ENCODE assay signal across 18 cellular contexts in genomic region chr2:36368438-36368837, GRCh38. TPM values are rescaled to one million over a fixed set of nuclear protein-coding genes. Genes with fewer than 3 reads are reported as not detected.
DNase-seq lines count a peak whose midpoint lies in the region; ATAC-seq, FAIRE-seq and TF ChIP-seq lines count a peak whose summit lies in the region.
"Had no signal": no experiment of that assay in that cellular context is flagged by ENCODE, and none has a peak within 500 bp of the region (broad histone marks: within the 10 kb centered on the region; RNA-seq: fewer than 3 reads in every experiment).

No MANE protein-coding gene starts in this region.

- H3K4me3 ChIP-seq in kidney (ENCODE audit: low read length in 2 of 2) (peak overlapping the region; percentile 36 to 51), skeletal muscle satellite cell (ENCODE audit: low read length) (no peak overlapping the region)
- H3K4me3 ChIP-seq: heart right ventricle had no signal

- no peak overlapping the region for H2AFZ ChIP-seq in H9 (ENCODE audit: low read length)

- no peak overlapping the region for H2AK5ac ChIP-seq in H9 (ENCODE audit: insufficient read length, low read length)

- intact Hi-C loops in MCF 10A (cut with micrococcal nuclease) (loop anchor here (1.0 kb wide), 1 partner anchor 10 kb away; no protein-coding TSS in a partner anchor), kidney (cut with DNase I) (no loop called here), sciatic nerve (cut with DNase I) (no loop called here)

- TF ChIP-seq CTCF in H9 (conservative IDR thresholded peaks at IDR 0.05), result no peak
- no peak for TF ChIP-seq CTCF in MCF 10A (IDR thresholded peaks at IDR 0.05; ENCODE audit: unreplicated experiment)
- no peak for TF ChIP-seq CTCF in kidney (IDR thresholded peaks at IDR 0.05; ENCODE audit: borderline replicate concordance, extremely low read depth, insufficient read depth)

- BruUV-seq in MCF 10A (replicated peaks; lab: Mats Ljungman, UMichigan), result no TSS peak

- H3K36me3 ChIP-seq in kidney (ENCODE audit: control insufficient read depth in 1 of 2, insufficient read depth in 2 of 2, low read length in 2 of 2), result no peaks in the 10 kb centered on the region
- H3K36me3 ChIP-seq in skeletal muscle satellite cell (ENCODE audit: insufficient read depth, low read length), result peaks cover 41% of the 10 kb centered on the region
- H3K36me3 ChIP-seq: heart right ventricle had no signal

- FAIRE-seq in kidney (lab: Jason Lieb, UNC), result no peak
- FAIRE-seq: D721Med, GM18507 had no signal

- no peak overlapping the region for H3K23ac ChIP-seq in H9 (ENCODE audit: insufficient read length, low read depth, low read length)

- H3K79me1 ChIP-seq in H9 (ENCODE audit: insufficient read depth, low read depth, low read length, poor library complexity, severe bottlenecking), result peaks cover 3% of the 10 kb centered on the region

- H3K14ac ChIP-seq in H9 (ENCODE audit: insufficient read depth, low read length), result no peak overlapping the region

- H3K4me1 ChIP-seq in H9 (ENCODE audit: insufficient read depth, low read length) (peaks cover 40% of the 10 kb centered on the region), kidney (ENCODE audit: control insufficient read depth in 1 of 2, insufficient read depth in 1 of 2, low read depth in 1 of 2, low read length in 2 of 2) (peaks cover 41 to 83% of the 10 kb centered on the region in 2 donors), skeletal muscle satellite cell (ENCODE audit: control insufficient read depth, insufficient read depth, low read length) (peaks cover 81% of the 10 kb centered on the region)

- H3K27me3 Mint-ChIP-seq in H9 (ENCODE audit: low read depth) (no peaks in the 10 kb centered on the region), MCF 10A (ENCODE audit: insufficient read depth, unreplicated experiment) (no peaks in the 10 kb centered on the region)

- H3K56ac ChIP-seq in H9 (ENCODE audit: insufficient read length, low read depth, low read length), result no peak overlapping the region

- H3K36me3 Mint-ChIP-seq in H9 (ENCODE audit: insufficient read depth in 1 of 3, low read depth in 3 of 3) (no peaks in the 10 kb centered on the region), MCF 10A (ENCODE audit: insufficient read depth, unreplicated experiment) (peaks cover 41% of the 10 kb centered on the region)

- H2BK120ac ChIP-seq in H9 (ENCODE audit: low read depth, low read length, poor library complexity, severe bottlenecking), result no peak overlapping the region

- no peak overlapping the region for H4K91ac ChIP-seq in H9 (ENCODE audit: insufficient read length, low read depth, low read length)

- H3K27ac ChIP-seq in H9 (ENCODE audit: insufficient read length, low read depth, low read length) (peak overlapping the region; percentile 87), kidney (ENCODE audit: low read depth in 2 of 2, low read length in 2 of 2) (peak overlapping the region; percentile 5 to 65)

- H2BK5ac ChIP-seq in H9 (ENCODE audit: insufficient read length, low read length), result no peak overlapping the region

- POLR2A ChIA-PET in MCF 10A (lab: Yijun Ruan, JAX), result interaction anchor here (0.6 to 14.2 kb wide), 19 partner anchors 8 to 1924 kb away, joined by 3 to 742 read pairs (median 6); partner anchors contain the start of gene CRIM1

- WGBS in H9 (ENCODE audit: extremely low coverage, insufficient read length, low lambda C conversion rate), result no CpG with 5 or more reads among the region's 6 CpGs

- no peak overlapping the region for H2BK12ac ChIP-seq in H9 (ENCODE audit: insufficient read length, low read depth, low read length)

- ATAC-seq in sciatic nerve, result no peak
- no peak for ATAC-seq in HG03469 (IDR thresholded peaks at IDR 0.05; ENCODE audit: unreplicated experiment)
- ATAC-seq: activated naive CD8-positive, alpha-beta T cell treated with anti-CD3 and anti-CD28 coated beads, Interleukin-2, amount 50 U/mL, for 24 hours; activated T-cell treated with anti-CD3 and anti-CD28 coated beads, Interleukin-2, amount 50 U/mL, for 4 hours; Right ventricle myocardium inferior had no signal

- H3K27me3 ChIP-seq in H9 (ENCODE audit: insufficient read depth, low read length) (no peaks in the 10 kb centered on the region), skeletal muscle satellite cell (ENCODE audit: control insufficient read depth, insufficient read depth, low read length) (no peaks in the 10 kb centered on the region)
- H3K27me3 ChIP-seq: heart right ventricle had no signal

- DNase-seq in H9 (no peak), MCF 10A (ENCODE audit: unreplicated experiment) (no peak), kidney (no peak), sciatic nerve (ENCODE audit: low spot score) (no peak)
- no peak for DNase-seq in activated CD4-positive, alpha-beta T cell treated with anti-CD3 and anti-CD28 coated beads, Interleukin-2, amount 50 U/mL, for 4 hours
- DNase-seq in NK-92 treated with Interleukin-12 subunit alpha and Interleukin-12 subunit beta, amount 100 ng/mL, for 24 hours (lab: John Stamatoyannopoulos, UW), result no peak
- DNase-seq: activated naive CD8-positive, alpha-beta T cell treated with anti-CD3 and anti-CD28 coated beads, Interleukin-2, amount 50 U/mL, for 24 hours; activated T-cell treated with anti-CD3 and anti-CD28 coated beads, Interleukin-2, amount 50 U/mL, for 4 hours; heart right ventricle; NCI-H82; stimulated activated CD4-positive, alpha-beta T cell treated with anti-CD3 and anti-CD28 coated beads, Interleukin-2, amount 100 ng/mL, for 48 hours; stimulated activated CD8-positive, alpha-beta memory T cell treated with anti-CD3 and anti-CD28 coated beads, Interleukin-4, amount 100 ng/mL, for 48 hours; T1000 had no signal

- H4K8ac ChIP-seq in H9 (replicated peaks; ENCODE audit: insufficient read length, low read depth, low read length), result no peak overlapping the region

- H3T11ph ChIP-seq in H9 (ENCODE audit: low read length), result no peak overlapping the region

- H3K4me1 Mint-ChIP-seq in H9 (peaks cover 92 to 93% of the 10 kb centered on the region in 2 experiments), MCF 10A (ENCODE audit: insufficient read depth, unreplicated experiment) (peaks cover 82% of the 10 kb centered on the region)

- H3K9me3 ChIP-seq in H9 (ENCODE audit: control insufficient read depth, low read depth, low read length), result no peaks in the 10 kb centered on the region
- H3K9me3 ChIP-seq in kidney (ENCODE audit: control insufficient read depth in 1 of 2, low read length in 2 of 2), result no peaks in the 10 kb centered on the region
- H3K9me3 ChIP-seq in skeletal muscle satellite cell (replicated peaks; ENCODE audit: low read length), result no peaks in the 10 kb centered on the region
- H3K9me3 ChIP-seq: heart right ventricle had no signal

- no peak overlapping the region for H3K18ac ChIP-seq in H9 (ENCODE audit: insufficient read length, low read depth, low read length)

- H2BK20ac ChIP-seq in H9 (ENCODE audit: low read depth, low read length, poor library complexity, severe bottlenecking), result no peak overlapping the region

- peak overlapping the region; percentile 25 for H3K9ac ChIP-seq in H9 (ENCODE audit: extremely low read depth, insufficient read length, low read length)
- peak overlapping the region in 1 of 2 donors; percentile 38 for H3K9ac ChIP-seq in kidney (ENCODE audit: low read length in 2 of 2)
- H3K9ac ChIP-seq in skeletal muscle satellite cell (ENCODE audit: low read depth, low read length), result no peak overlapping the region

- H4K5ac ChIP-seq in H9 (ENCODE audit: insufficient read length, low read depth, low read length), result no peak overlapping the region

- peaks cover 61% of the 10 kb centered on the region for H3K79me2 ChIP-seq in H9 (ENCODE audit: insufficient read depth, low read length)

- no peaks in the 10 kb centered on the region for H3K9me3 Mint-ChIP-seq in H9
- no peaks in the 10 kb centered on the region for H3K9me3 Mint-ChIP-seq in MCF 10A (ENCODE audit: unreplicated experiment)
- H3K9me3 Mint-ChIP-seq: activated naive CD8-positive, alpha-beta T cell treated with anti-CD3 and anti-CD28 coated beads, Interleukin-2, amount 50 U/mL, for 24 hours; activated T-cell treated with anti-CD3 and anti-CD28 coated beads, Interleukin-2, amount 50 U/mL, for 4 hours had no signal

- no peak overlapping the region for H2BK15ac ChIP-seq in H9 (ENCODE audit: low read depth, low read length)

- CTCF ChIA-PET in MCF 10A (lab: Yijun Ruan, JAX), result interaction anchor here (0.6 to 9.1 kb wide), 9 partner anchors 10 to 195 kb away, joined by 3 to 146 read pairs (median 5); partner anchors contain the start of gene CRIM1

- peak overlapping the region in 1 of 3 experiments; percentile 78; a peak in 2 of 7 replicates for H3K27ac Mint-ChIP-seq in H9
- peak overlapping the region; percentile 87 for H3K27ac Mint-ChIP-seq in MCF 10A (ENCODE audit: low read depth, unreplicated experiment)
- H3K27ac Mint-ChIP-seq: activated naive CD8-positive, alpha-beta T cell treated with anti-CD3 and anti-CD28 coated beads, Interleukin-2, amount 50 U/mL, for 24 hours had no signal

- no peaks in the 10 kb centered on the region for H3K23me2 ChIP-seq in H9 (ENCODE audit: insufficient read length, low read depth, low read length, poor library complexity, severe bottlenecking)

- H3K4ac ChIP-seq in H9 (ENCODE audit: low read depth, low read length), result no peak overlapping the region

- H3K4me2 ChIP-seq in H9 (ENCODE audit: insufficient read depth, insufficient read length, low read length) (peak overlapping the region; percentile 15), skeletal muscle satellite cell (ENCODE audit: low read length) (peak overlapping the region; percentile 35)

- no peak overlapping the region for H3K4me3 Mint-ChIP-seq in H9
- peak overlapping the region; percentile 50 for H3K4me3 Mint-ChIP-seq in MCF 10A (ENCODE audit: unreplicated experiment)
- H3K4me3 Mint-ChIP-seq: activated naive CD8-positive, alpha-beta T cell treated with anti-CD3 and anti-CD28 coated beads, Interleukin-2, amount 50 U/mL, for 24 hours; activated T-cell treated with anti-CD3 and anti-CD28 coated beads, Interleukin-2, amount 50 U/mL, for 4 hours had no signal

- no peaks in the 10 kb centered on the region for H4K20me1 ChIP-seq in H9 (ENCODE audit: control insufficient read depth, insufficient read depth, insufficient read length)

RNA-seq across cellular contexts. Expression of gene CRIM1, which starts 12.9 kb away (rescaled TPM):
- 27.0 and 27.6 TPM in 2 replicates for total RNA-seq in H9 (2021)
- 119 and 185 TPM in 2 replicates for total RNA-seq in MCF 10A (2022)
- 154 TPM for total RNA-seq in kidney
- polyA plus RNA-seq in kidney (ENCODE audit: insufficient read depth, low read depth, low replicate concordance), result 47.2 TPM
- total RNA-seq in skeletal muscle satellite cell (2012; rRNA removed), result 101 and 124 TPM in 2 replicates
- total RNA-seq in sciatic nerve, result 209 TPM
